8 cellular contexts compared by ENCODE assay signal in the genomic region with DNA sequence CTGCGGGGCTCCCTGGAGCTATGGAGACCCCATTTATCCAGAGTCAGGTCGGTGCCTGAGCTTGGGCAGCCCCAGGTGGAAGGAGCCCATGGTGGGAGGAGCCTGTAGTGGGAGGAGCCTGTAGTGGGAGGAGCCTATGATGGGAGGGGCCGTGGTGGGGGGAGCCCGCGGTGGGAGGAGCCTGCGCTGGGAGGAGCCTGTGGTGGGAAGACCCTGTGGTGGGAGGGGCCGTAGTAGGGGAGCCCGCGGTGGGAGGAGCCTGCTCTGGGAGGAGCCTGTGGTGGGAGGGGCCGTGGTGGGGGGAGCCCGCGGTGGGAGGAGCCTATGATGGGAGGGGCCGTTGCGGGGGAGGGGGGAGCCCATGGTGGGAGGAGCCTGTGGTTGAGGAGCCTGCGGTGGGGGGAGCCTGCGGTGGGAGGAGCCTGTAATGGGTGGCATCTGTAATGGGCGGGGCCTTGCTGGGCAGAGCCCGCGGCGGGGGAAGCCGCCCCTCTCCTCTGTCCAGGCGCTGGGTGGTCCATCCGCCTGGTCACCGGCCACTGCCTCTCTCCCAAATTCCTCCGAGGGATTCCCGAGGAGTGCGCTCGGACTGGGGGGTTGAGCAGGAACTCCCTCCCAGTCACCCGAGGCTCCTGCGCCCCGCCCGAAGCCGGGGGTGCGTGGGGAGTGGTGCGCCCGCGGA. TPM values are rescaled to one million over a fixed set of nuclear protein-coding genes. Genes with fewer than 3 reads are reported as not detected.
DNase-seq lines count a peak whose midpoint lies in the region; ATAC-seq and TF ChIP-seq lines count a peak whose summit lies in the region.

No MANE protein-coding gene starts in this region.

- intact Hi-C loops in mucosa of descending colon (cut with DNase I, micrococcal nuclease), result no loop called here

- no peaks in the 10 kb centered on the region for H3K4me1 ChIP-seq in endocrine pancreas (ENCODE audit: control insufficient read depth, insufficient read depth, low read length)
- H3K4me1 ChIP-seq in mucosa of descending colon (ENCODE audit: low read depth), result no peaks in the 10 kb centered on the region

- peak; percentile 95 for DNase-seq in GM10266 (ENCODE audit: extremely low spot score)
- DNase-seq in NCI-H774 (lab: John Stamatoyannopoulos, UW), result peak; percentile 73
- DNase-seq in activated CD8-positive, alpha-beta memory T cell treated with anti-CD3 and anti-CD28 coated beads for 24 hours, result peak; percentile 95
- DNase-seq in mucosa of descending colon, result peak; percentile 79 to 90 (median 82)
- DNase-seq in stimulated activated CD8-positive, alpha-beta memory T cell treated with anti-CD3 and anti-CD28 coated beads, Interleukin-4, amount 100 ng/mL, for 48 hours, result peak; percentile 95
- DNase-seq in hippocampal formation (lab: John Stamatoyannopoulos, UW), result no peak

- H3K4me3 ChIP-seq in endocrine pancreas (ENCODE audit: control insufficient read depth, insufficient read depth, low read length) (no peak overlapping the region), mucosa of descending colon (no peak overlapping the region)

- H3K9me3 ChIP-seq in endocrine pancreas (ENCODE audit: control insufficient read depth, low read length) (no peaks in the 10 kb centered on the region), mucosa of descending colon (no peaks in the 10 kb centered on the region)

- no peaks in the 10 kb centered on the region for H3K27me3 ChIP-seq in endocrine pancreas (ENCODE audit: control insufficient read depth, insufficient read depth, low read length)

- H3K36me3 ChIP-seq in endocrine pancreas (ENCODE audit: control insufficient read depth, insufficient read depth, low read length) (no peaks in the 10 kb centered on the region), mucosa of descending colon (ENCODE audit: low read depth) (no peaks in the 10 kb centered on the region)

- H3K9ac ChIP-seq in endocrine pancreas (ENCODE audit: control insufficient read depth, insufficient read depth, low read length), result peak overlapping the region; percentile 58

- ATAC-seq in HG02970 (IDR thresholded peaks at IDR 0.05; ENCODE audit: low FRiP score, unreplicated experiment) (peak; percentile 49), mucosa of descending colon (peak; percentile 87)

- TF ChIP-seq CTCF in GM10266 (IDR thresholded peaks at IDR 0.05; ENCODE audit: control insufficient read depth, insufficient read depth, low read depth, missing control alignments) (no peak), mucosa of descending colon (IDR thresholded peaks at IDR 0.05) (no peak)

RNA-seq across cellular contexts. Expression of gene FNDC11, which starts 0.6 kb away (rescaled TPM):
- under 1 TPM in 2 of 3 donors, not detected in 1; 0.19 to 0.25 TPM for total RNA-seq in mucosa of descending colon

RNA-seq across cellular contexts. Expression of gene SRMS, which starts 5.8 kb away (rescaled TPM):
- total RNA-seq in mucosa of descending colon, result under 1 TPM; 0.25 to 0.52 (median 0.27) TPM

RNA-seq across cellular contexts. Expression of gene PTK6, which starts 16.2 kb away (rescaled TPM):
- 10 to 100 TPM; 39.5 to 91.7 (median 87.1) TPM for total RNA-seq in mucosa of descending colon

RNA-seq across cellular contexts. Expression of gene HELZ2, which starts 20.6 kb away (rescaled TPM):
- 10 to 100 TPM; 35.4 to 49.3 (median 36.2) TPM for total RNA-seq in mucosa of descending colon

RNA-seq across cellular contexts. Expression of gene PPDPF, which starts 32.8 kb away (rescaled TPM):
- 100 to 1,000 TPM; 263 to 672 (median 537) TPM for total RNA-seq in mucosa of descending colon

Comparison
In these comparisons a context has a peak if more than half of its experiments do, and no peak if none do; other contexts are left out.
1. DNase-seq: peak in GM10266 (single experiment), NCI-H774 (single experiment), activated CD8-positive, alpha-beta memory T cell treated with anti-CD3 and anti-CD28 coated beads for 24 hours (single experiment), mucosa of descending colon (3 of 3) and stimulated activated CD8-positive, alpha-beta memory T cell treated with anti-CD3 and anti-CD28 coated beads, Interleukin-4, amount 100 ng/mL, for 48 hours (single experiment); none in hippocampal formation (0 of 2).